In the genomic region with DNA sequence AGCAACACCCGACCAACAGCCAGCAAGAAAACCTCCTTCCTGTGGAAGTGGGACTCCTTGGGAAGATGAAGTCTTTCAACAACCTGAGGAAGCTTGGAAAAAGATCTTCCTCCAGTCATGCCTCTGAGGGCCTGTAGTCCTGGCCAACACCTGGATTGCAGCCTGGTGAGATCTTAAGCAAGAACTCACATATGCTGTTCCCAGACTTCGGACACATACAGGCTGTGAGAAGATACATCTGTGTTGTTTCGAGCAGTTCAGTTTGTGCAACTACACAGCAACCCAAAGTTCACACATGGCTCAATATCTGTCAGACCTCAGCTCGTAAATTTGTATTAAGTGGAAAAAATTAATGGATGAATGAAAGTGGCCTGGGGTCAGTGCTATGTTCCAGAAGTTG, we compare ENCODE assay signal across 22 cellular contexts.
DNase-seq lines count a peak whose midpoint lies in the region; ATAC-seq and TF ChIP-seq lines count a peak whose summit lies in the region.
"Had no signal": no experiment of that assay in that cellular context is flagged by ENCODE, and none has a peak within 500 bp of the region (broad histone marks: within the 10 kb centered on the region; RNA-seq: fewer than 3 reads in every experiment).

No MANE protein-coding gene starts in this region.

- intact Hi-C loops in left ventricle myocardium superior (cut with micrococcal nuclease): no loop called here
- intact Hi-C loops in cardiac septum (cut with DNase I): no loop called here
- intact Hi-C loops in sigmoid colon (cut with DNase I): no loop called here
- intact Hi-C loops in vagina (cut with DNase I): no loop called here

- H3K4me1 ChIP-seq in gastroesophageal sphincter: no peaks in the 10 kb centered on the region
- H3K4me1 ChIP-seq in sigmoid colon: peaks cover 0 to 3% (median 0%) of the 10 kb centered on the region in 4 donors
- H3K4me1 ChIP-seq in vagina: no peaks in the 10 kb centered on the region
- H3K4me1 ChIP-seq: A549, BE2C had no signal

- TF ChIP-seq POLR2A in gastroesophageal sphincter (IDR thresholded peaks at IDR 0.05) (no peak), sigmoid colon (IDR thresholded peaks at IDR 0.05) (no peak), vagina (IDR thresholded peaks at IDR 0.05) (no peak)

- WGBS in gastroesophageal sphincter (ENCODE audit: low coverage in 1 of 2), 2 donors: 70 to 100% methylated on average over 1 to 2 of the region's 4 CpGs
- WGBS in sigmoid colon, 2 donors: 69 to 84% methylated on average over 4 of the region's 4 CpGs

- TF ChIP-seq CTCF in gastroesophageal sphincter (IDR thresholded peaks at IDR 0.05): no peak
- no peak for TF ChIP-seq CTCF in sigmoid colon (IDR thresholded peaks at IDR 0.05)
- no peak for TF ChIP-seq CTCF in vagina (IDR thresholded peaks at IDR 0.05)

- H3K9me3 ChIP-seq in gastroesophageal sphincter (peaks cover 0 to 10% (median 0%) of the 10 kb centered on the region in 3 donors), sigmoid colon (no peaks in the 10 kb centered on the region), vagina (no peaks in the 10 kb centered on the region)
- H3K9me3 ChIP-seq: A549, BE2C had no signal

- H3K27me3 ChIP-seq in gastroesophageal sphincter (no peaks in the 10 kb centered on the region), sigmoid colon (no peaks in the 10 kb centered on the region), vagina (no peaks in the 10 kb centered on the region)

- ATAC-seq in left ventricle myocardium superior (peak; percentile 34), gastroesophageal sphincter (peak; percentile 77), HG03045 (IDR thresholded peaks at IDR 0.05; ENCODE audit: unreplicated experiment) (no peak)
- ATAC-seq: A549, GM12878, HCT116 had no signal

- H3K36me3 ChIP-seq in gastroesophageal sphincter: no peaks in the 10 kb centered on the region
- no peaks in the 10 kb centered on the region for H3K36me3 ChIP-seq in sigmoid colon
- H3K36me3 ChIP-seq in vagina: no peaks in the 10 kb centered on the region
- H3K36me3 ChIP-seq: BE2C had no signal

- no peak for DNase-seq in left ventricle myocardium superior
- no peak for DNase-seq in cardiac septum (ENCODE audit: low spot score)
- peak; percentile 81 for DNase-seq in sigmoid colon
- DNase-seq in vagina (ENCODE audit: extremely low spot score in 2 of 2): no peak
- DNase-seq: 8988T; ACHN; AML-193; BE2C; CD4-positive, alpha-beta T cell; CD8-positive, alpha-beta memory T cell; DMS 273 treated with DMSO at 0.1 percent for 48 hours; DMS79; EL; GDM1; GM23248; H9 had no signal

- H3K27ac ChIP-seq in gastroesophageal sphincter (no peak overlapping the region), sigmoid colon (no peak overlapping the region), vagina (no peak overlapping the region)
- H3K27ac ChIP-seq: A549; BLaER1 treated with 17β-estradiol and CSF1 and Interleukin-3, amounts not matched to agents 10 nM and 100 nM; GM23248 had no signal

- H3K4me3 ChIP-seq in gastroesophageal sphincter (no peak overlapping the region), sigmoid colon (no peak overlapping the region), vagina (no peak overlapping the region)
- H3K4me3 ChIP-seq: A549; BLaER1 treated with 17β-estradiol and CSF1 and Interleukin-3, amounts not matched to agents 10 nM and 100 nM; GM12878; GM23248 had no signal

- TF ChIP-seq EP300 in gastroesophageal sphincter (IDR thresholded peaks at IDR 0.05) (no peak), sigmoid colon (IDR thresholded peaks at IDR 0.05) (no peak)
